11 cellular contexts compared by ENCODE assay signal in the genomic region with DNA sequence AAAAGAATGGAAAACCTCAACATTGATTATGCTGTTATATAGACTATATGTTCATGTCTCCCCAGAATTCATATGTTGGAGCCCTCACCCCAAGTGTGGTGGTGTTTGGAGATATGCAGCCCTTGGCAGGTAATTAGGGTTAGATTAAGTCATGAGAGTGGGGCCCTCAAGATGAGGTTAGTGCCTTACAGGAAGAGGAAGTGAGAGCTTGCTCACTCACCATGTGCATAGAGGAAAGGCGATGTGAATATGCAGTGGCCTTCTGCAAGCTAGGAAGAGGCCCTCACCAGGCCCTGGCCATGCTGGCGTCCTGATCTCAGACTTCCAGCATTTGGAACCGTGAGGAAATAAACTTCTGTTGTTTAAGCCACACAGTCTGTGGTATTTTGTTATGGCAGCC. TPM values are rescaled to one million over a fixed set of nuclear protein-coding genes. Genes with fewer than 3 reads are reported as not detected.
DNase-seq lines count a peak whose midpoint lies in the region; ATAC-seq and TF ChIP-seq lines count a peak whose summit lies in the region.
"Had no signal": no experiment of that assay in that cellular context is flagged by ENCODE, and none has a peak within 500 bp of the region (broad histone marks: within the 10 kb centered on the region; RNA-seq: fewer than 3 reads in every experiment).

No MANE protein-coding gene starts in this region.

- TF ChIP-seq CTCF in nephron progenitor cell (IDR thresholded peaks at IDR 0.05), result no peak

- H4K20me1 ChIP-seq in Karpas-422 (ENCODE audit: insufficient read depth, low read depth, low read length), result no peaks in the 10 kb centered on the region

- H3K4me1 Mint-ChIP-seq in memory B cell, result peaks cover 13% of the 10 kb centered on the region
- H3K4me1 Mint-ChIP-seq in T-helper 2 cell treated with Interferon-gamma antibody and Interleukin-4, amounts not matched to agents 5 μg/mL and 100 μg/mL, for 36 hours (ENCODE audit: low read depth), result peaks cover 12% of the 10 kb centered on the region
- no peaks in the 10 kb centered on the region for H3K4me1 Mint-ChIP-seq in nephron progenitor cell

- peaks cover 69% of the 10 kb centered on the region for H3K36me3 ChIP-seq in Karpas-422 (ENCODE audit: insufficient read depth, low read length)

- H3K4me3 Mint-ChIP-seq in memory B cell (peak overlapping the region; percentile 58), nephron progenitor cell (no peak overlapping the region)
- H3K4me3 Mint-ChIP-seq in T-helper 2 cell treated with Interferon-gamma antibody and Interleukin-4, amounts not matched to agents 5 μg/mL and 100 μg/mL, for 36 hours, result no peak overlapping the region
- H3K4me3 Mint-ChIP-seq: activated T-cell treated with anti-CD3 and anti-CD28 coated beads, Interleukin-2, amount 50 U/mL, for 4 hours had no signal

- H3K4me1 ChIP-seq in Karpas-422 (ENCODE audit: low read length), result no peaks in the 10 kb centered on the region
- H3K4me1 ChIP-seq: esophagus squamous epithelium had no signal

- H3K27me3 ChIP-seq in Karpas-422 (ENCODE audit: low read length), result no peaks in the 10 kb centered on the region
- H3K27me3 ChIP-seq: esophagus squamous epithelium had no signal

- 0 out of 2 replicates have a peak, but pooled peaks cover 10% of the 10 kb centered on the region for H3K79me2 ChIP-seq in Karpas-422 (ENCODE audit: low read length)

- ATAC-seq in GM18873 (IDR thresholded peaks at IDR 0.05; ENCODE audit: low FRiP score, unreplicated experiment), result peak; percentile 66
- ATAC-seq in HG02571 (IDR thresholded peaks at IDR 0.05; ENCODE audit: unreplicated experiment), result peak; percentile 86
- ATAC-seq in memory B cell (ENCODE audit: low read depth), result peak; percentile 66
- ATAC-seq: activated T-cell treated with anti-CD3 and anti-CD28 coated beads, Interleukin-2, amount 50 U/mL, for 4 hours had no signal

- DNase-seq in Karpas-422 (peak; percentile 55), memory B cell (ENCODE audit: low spot score in 2 of 2) (no peak), COR-L47 (lab: John Stamatoyannopoulos, UW) (no peak), cerebellar cortex (ENCODE audit: low spot score) (no peak), nephron progenitor cell (no peak)
- DNase-seq in T-helper 2 cell treated with Interferon-gamma antibody and Interleukin-4, amounts not matched to agents 5 μg/mL and 100 μg/mL, for 36 hours (ENCODE audit: low spot score), result no peak
- DNase-seq: activated T-cell treated with anti-CD3 and anti-CD28 coated beads, Interleukin-2, amount 50 U/mL, for 4 hours; esophagus squamous epithelium; NCI-H69 had no signal

- no peak overlapping the region for H3K4me2 ChIP-seq in Karpas-422 (ENCODE audit: low read depth, low read length, poor library complexity, severe bottlenecking)

- H3K9me3 ChIP-seq in Karpas-422 (ENCODE audit: low read length), result no peaks in the 10 kb centered on the region
- H3K9me3 ChIP-seq: esophagus squamous epithelium had no signal

- H3K27ac Mint-ChIP-seq in memory B cell, result peak overlapping the region; percentile 92
- no peak overlapping the region for H3K27ac Mint-ChIP-seq in T-helper 2 cell treated with Interferon-gamma antibody and Interleukin-4, amounts not matched to agents 5 μg/mL and 100 μg/mL, for 36 hours
- H3K27ac Mint-ChIP-seq in nephron progenitor cell, result no peak overlapping the region

- H3K36me3 Mint-ChIP-seq in memory B cell (peaks cover 53% of the 10 kb centered on the region), nephron progenitor cell (ENCODE audit: low read depth) (peaks cover 97% of the 10 kb centered on the region)
- H3K36me3 Mint-ChIP-seq in T-helper 2 cell treated with Interferon-gamma antibody and Interleukin-4, amounts not matched to agents 5 μg/mL and 100 μg/mL, for 36 hours (ENCODE audit: low read depth), result peaks cover 92% of the 10 kb centered on the region

- no peak overlapping the region for H2AFZ ChIP-seq in Karpas-422 (ENCODE audit: low read length)

- H3K9me2 ChIP-seq in Karpas-422 (replicated peaks; ENCODE audit: insufficient read depth, low read length), result no peaks in the 10 kb centered on the region

- H3K9me3 Mint-ChIP-seq in memory B cell, result peaks cover 3% of the 10 kb centered on the region
- peaks cover 42% of the 10 kb centered on the region for H3K9me3 Mint-ChIP-seq in T-helper 2 cell treated with Interferon-gamma antibody and Interleukin-4, amounts not matched to agents 5 μg/mL and 100 μg/mL, for 36 hours
- H3K9me3 Mint-ChIP-seq in nephron progenitor cell, result peaks cover 17% of the 10 kb centered on the region
- H3K9me3 Mint-ChIP-seq: activated T-cell treated with anti-CD3 and anti-CD28 coated beads, Interleukin-2, amount 50 U/mL, for 4 hours had no signal

- H3K27me3 Mint-ChIP-seq in memory B cell (no peaks in the 10 kb centered on the region), nephron progenitor cell (ENCODE audit: low read depth, poor library complexity) (no peaks in the 10 kb centered on the region)
- H3K27me3 Mint-ChIP-seq in T-helper 2 cell treated with Interferon-gamma antibody and Interleukin-4, amounts not matched to agents 5 μg/mL and 100 μg/mL, for 36 hours (ENCODE audit: low read depth), result no peaks in the 10 kb centered on the region

- no peak overlapping the region for H3K27ac ChIP-seq in Karpas-422 (ENCODE audit: low read length)
- H3K27ac ChIP-seq: esophagus squamous epithelium had no signal

- H3K9ac ChIP-seq in Karpas-422 (ENCODE audit: low read length), result no peak overlapping the region

- no peak overlapping the region for H3K4me3 ChIP-seq in Karpas-422 (ENCODE audit: low read length)
- H3K4me3 ChIP-seq: esophagus squamous epithelium had no signal

RNA-seq across cellular contexts. Expression of a gene that starts 14.8 kb away (rescaled TPM):
- 24.0 and 38.9 TPM in 2 replicates for total RNA-seq in Karpas-422 (2014; rRNA removed; shearing (Covaris generic); ENCODE audit: low replicate concordance)

RNA-seq across cellular contexts. Expression of a gene that starts 48.8 kb away (rescaled TPM):
- total RNA-seq in Karpas-422 (2014; rRNA removed; shearing (Covaris generic); ENCODE audit: low replicate concordance), result 3.4 and 5.6 TPM in 2 replicates
